Comparison of ENCODE assay signal across 8 cellular contexts in the genomic region with DNA sequence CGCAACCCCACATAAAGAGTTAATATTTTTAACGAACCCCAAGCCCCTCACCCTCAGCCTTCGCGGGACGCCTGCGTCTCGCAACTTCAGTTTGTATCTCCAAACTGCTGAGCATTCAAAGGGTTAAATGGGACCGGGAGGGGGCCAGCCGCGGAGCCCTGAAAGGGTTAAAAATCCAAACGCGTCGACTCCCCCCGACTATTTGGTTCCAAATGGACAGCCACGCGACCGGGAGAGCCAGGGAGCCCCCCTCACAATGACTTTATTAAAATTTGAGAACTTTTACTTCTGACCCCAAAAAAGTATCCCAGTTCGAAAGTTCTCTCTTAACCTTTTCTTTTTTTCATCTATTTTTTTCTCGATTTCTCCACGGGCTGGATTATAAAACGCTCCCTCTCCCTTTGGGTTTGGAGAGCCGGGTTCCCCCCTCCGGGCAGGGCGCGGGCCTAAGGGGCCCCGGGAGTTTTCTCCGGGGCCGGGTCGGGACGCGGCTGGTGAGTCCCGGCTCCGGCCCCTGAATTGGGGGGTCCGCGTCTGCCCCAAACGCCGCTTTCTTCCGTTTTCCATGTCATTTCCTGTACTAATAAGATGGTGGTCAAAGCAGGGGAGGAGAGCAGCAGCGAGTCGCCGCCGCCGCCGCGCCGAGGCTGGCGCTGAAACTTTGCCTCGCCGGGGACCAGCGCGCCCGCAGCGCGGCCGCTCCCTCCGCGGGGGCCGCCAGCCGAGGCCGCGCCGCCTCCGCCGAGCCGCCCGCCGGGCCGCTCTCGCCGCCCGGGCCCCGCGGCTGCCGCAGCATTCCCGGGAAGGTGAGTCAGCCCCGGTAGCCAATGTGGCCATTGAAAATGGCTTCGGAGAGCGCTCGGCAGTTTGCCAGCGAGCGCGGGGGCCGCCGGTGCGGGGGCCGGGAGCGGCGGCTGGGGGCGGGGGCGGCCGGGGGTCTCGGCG. TPM values are rescaled to one million over a fixed set of nuclear protein-coding genes. Genes with fewer than 3 reads are reported as not detected.
DNase-seq lines count a peak whose midpoint lies in the region; ATAC-seq, FAIRE-seq and TF ChIP-seq lines count a peak whose summit lies in the region.

A gene (plus strand): TSS at position 568 of the 945 bp plus-strand sequence. CDS start 35,128 bp downstream, outside the sequence.

- H3K56ac ChIP-seq in H1 (replicated peaks; ENCODE audit: insufficient read length, low read depth, low read length) = peak within 1 kb of the TSS; percentile 8

- H3K14ac ChIP-seq in H1 (ENCODE audit: insufficient read length) = no peak within 1 kb of the TSS

- peak within 1 kb of the TSS; percentile 87; the same call in 1 of the 2 replicates for H3K18ac ChIP-seq in H1 (ENCODE audit: extremely low read depth, low read length)

- H2BK15ac ChIP-seq in H1 (ENCODE audit: low read length) = no peak within 1 kb of the TSS

- H3K9ac ChIP-seq in H1 (replicated peaks in 1 of 4; ENCODE audit: extremely low read depth in 1 of 4, low read depth in 3 of 4, low read length in 3 of 4) = peak within 1 kb of the TSS; percentile 13 to 87 (median 62); a peak in 6 of 7 replicates

- POLR2A ChIA-PET in activated CD4-positive, alpha-beta T cell treated with anti-CD3 and anti-CD28 coated beads, Interleukin-2, amount 10 ng/mL, durations not matched to agents 7 days and 5 days (lab: Charles Lee) = no interaction called here
- POLR2A ChIA-PET in H1 (lab: Charles Lee; ENCODE audit: partially characterized antibody) = interaction anchor here (0.7 to 1.8 kb wide), 7 partner anchors 11 to 217 kb away, joined by 3 to 8 read pairs (median 3); no protein-coding TSS in a partner anchor

- TF ChIP-seq CTCF in H1 (IDR thresholded peaks at IDR 0.05; ENCODE audit: control extremely low read depth in 1 of 3, insufficient read depth in 1 of 3, low read depth in 1 of 3, low read length in 3 of 3) = no peak

- TF ChIP-seq RAD21 in H1 (IDR thresholded peaks at IDR 0.05 in 1 of 2, conservative IDR thresholded peaks at IDR 0.05 in 1 of 2; ENCODE audit: low read depth in 2 of 2, low read length in 2 of 2) = no peak

- no peaks in the 10 kb centered on the region for H3K36me3 ChIP-seq in H1 (ENCODE audit: control insufficient read depth in 2 of 4, insufficient read depth in 4 of 4, low read length in 3 of 4)

- peaks cover 0 to 20% (median 10%) of the 10 kb centered on the region in 4 experiments; a peak in 5 of 7 replicates for H3K27me3 ChIP-seq in H1 (replicated peaks in 1 of 4; ENCODE audit: control insufficient read depth in 3 of 4, extremely low read depth in 1 of 4, insufficient read depth in 3 of 4, low read length in 3 of 4)

- peak within 1 kb of the TSS; percentile 82 for H3K27ac Mint-ChIP-seq in activated CD4-positive, alpha-beta T cell treated with anti-CD3 and anti-CD28 coated beads, Interleukin-2, amount 10 ng/mL, durations not matched to agents 7 days and 5 days
- H3K27ac Mint-ChIP-seq in memory B cell = peak within 1 kb of the TSS; percentile 85

- no peaks in the 10 kb centered on the region for H3K36me3 Mint-ChIP-seq in activated CD4-positive, alpha-beta T cell treated with anti-CD3 and anti-CD28 coated beads, Interleukin-2, amount 10 ng/mL, durations not matched to agents 7 days and 5 days (ENCODE audit: low read depth)
- H3K36me3 Mint-ChIP-seq in memory B cell = peaks cover 3% of the 10 kb centered on the region

- peak within 1 kb of the TSS; percentile 11 for H4K91ac ChIP-seq in H1 (replicated peaks; ENCODE audit: insufficient read length, low read length)

- peak within 1 kb of the TSS; percentile 40; the same call in 1 of the 2 replicates for H2AFZ ChIP-seq in H1 (ENCODE audit: low read length)

- no peak within 1 kb of the TSS for H2BK12ac ChIP-seq in H1 (ENCODE audit: low read depth, low read length)

- no peak within 1 kb of the TSS for H2BK120ac ChIP-seq in H1 (replicated peaks; ENCODE audit: low read depth, low read length)

- H3K79me1 ChIP-seq in H1 (ENCODE audit: low read depth, low read length) = peaks cover 13% of the 10 kb centered on the region

- ATAC-seq in HG02759 (IDR thresholded peaks at IDR 0.05; ENCODE audit: unreplicated experiment) (peak; percentile 42), memory B cell (ENCODE audit: low read depth) (peak; percentile 47)

- H3K4me3 ChIP-seq in H1 (ENCODE audit: extremely low read depth in 1 of 4, insufficient read depth in 2 of 4, low read depth in 3 of 4, low read length in 4 of 4) = peak within 1 kb of the TSS; percentile 55 to 85 (median 70)

- H3K9me3 Mint-ChIP-seq in activated CD4-positive, alpha-beta T cell treated with anti-CD3 and anti-CD28 coated beads, Interleukin-2, amount 10 ng/mL, durations not matched to agents 7 days and 5 days = no peaks in the 10 kb centered on the region
- no peaks in the 10 kb centered on the region for H3K9me3 Mint-ChIP-seq in memory B cell

- no peaks in the 10 kb centered on the region for H4K20me1 ChIP-seq in H1 (replicated peaks in 1 of 2; ENCODE audit: control insufficient read depth in 1 of 2, insufficient read depth in 2 of 2, low read length in 2 of 2)

- no peak within 1 kb of the TSS for H2BK20ac ChIP-seq in H1 (ENCODE audit: low read length)

- peaks cover 11% of the 10 kb centered on the region for H3K23me2 ChIP-seq in H1 (ENCODE audit: low read depth, low read length)

- TF ChIP-seq EP300 in H1 (IDR thresholded peaks at IDR 0.05; ENCODE audit: borderline replicate concordance in 1 of 2, low read depth in 2 of 2, low read length in 2 of 2) = no peak

- no peak within 1 kb of the TSS for H2AK5ac ChIP-seq in H1 (ENCODE audit: low read depth, low read length)

- peak within 1 kb of the TSS; percentile 63 for H4K5ac ChIP-seq in H1 (ENCODE audit: insufficient read length, low read depth, low read length)

- peak within 1 kb of the TSS; percentile 87; the same call in 1 of the 2 replicates for H2BK5ac ChIP-seq in H1 (ENCODE audit: low read depth, low read length)

- peaks cover 6 to 38% of the 10 kb centered on the region in 2 experiments; a peak in 3 of 4 replicates for H3K79me2 ChIP-seq in H1 (ENCODE audit: control insufficient read depth in 1 of 2, insufficient read depth in 2 of 2, low read length in 2 of 2)

- peaks cover 0 to 3% of the 10 kb centered on the region in 2 experiments; a peak in 1 of 4 replicates for H3K9me3 ChIP-seq in H1 (ENCODE audit: insufficient read depth in 2 of 2, low read depth in 1 of 2, low read length in 1 of 2)

- TF ChIP-seq POLR2A in H1 (IDR thresholded peaks at IDR 0.05; ENCODE audit: control extremely low read depth in 1 of 2, low read depth in 2 of 2, low read length in 2 of 2) = peak in 1 of 2 experiments; percentile 52; a peak in 1 of 3 replicates

- peak within 1 kb of the TSS; percentile 85 to 86 for H3K4me2 ChIP-seq in H1 (ENCODE audit: insufficient read depth in 1 of 2, low read depth in 2 of 2, low read length in 2 of 2)

- H3K4me1 ChIP-seq in H1 (replicated peaks in 1 of 4; ENCODE audit: control insufficient read depth in 3 of 4, insufficient read depth in 4 of 4, low read length in 3 of 4) = peaks cover 0 to 11% (median 4%) of the 10 kb centered on the region in 4 experiments; a peak in 4 of 7 replicates

- 1% methylated on average over 87 of the region's 93 CpGs; no CpG with 5 or more reads in 1 of the 2 experiments for WGBS in H1 (ENCODE audit: extremely low coverage in 1 of 2, insufficient coverage in 1 of 2, insufficient read length in 1 of 2, insufficient replicate concordance in 2 of 2, low coverage in 1 of 2, low lambda C conversion rate in 2 of 2, missing lambda C conversion rate in 1 of 2), 2 experiments

- H4K8ac ChIP-seq in H1 (ENCODE audit: extremely low read depth, insufficient read depth, low read length) = peak within 1 kb of the TSS; percentile 22; the same call in 1 of the 2 replicates

- H3K4me3 Mint-ChIP-seq in activated CD4-positive, alpha-beta T cell treated with anti-CD3 and anti-CD28 coated beads, Interleukin-2, amount 10 ng/mL, durations not matched to agents 7 days and 5 days = peak within 1 kb of the TSS; percentile 75
- peak within 1 kb of the TSS; percentile 92 for H3K4me3 Mint-ChIP-seq in memory B cell

- peak within 1 kb of the TSS; percentile 26 for H3K27ac ChIP-seq in H1 (ENCODE audit: low read depth, low read length)

- H3K23ac ChIP-seq in H1 (ENCODE audit: insufficient read length) = no peak within 1 kb of the TSS

- no peak for FAIRE-seq in H1 (lab: Jason Lieb, UNC)

- H3K27me3 Mint-ChIP-seq in activated CD4-positive, alpha-beta T cell treated with anti-CD3 and anti-CD28 coated beads, Interleukin-2, amount 10 ng/mL, durations not matched to agents 7 days and 5 days = peaks cover 34% of the 10 kb centered on the region
- H3K27me3 Mint-ChIP-seq in memory B cell = peaks cover 4% of the 10 kb centered on the region

- peaks cover 22% of the 10 kb centered on the region for H3K4me1 Mint-ChIP-seq in activated CD4-positive, alpha-beta T cell treated with anti-CD3 and anti-CD28 coated beads, Interleukin-2, amount 10 ng/mL, durations not matched to agents 7 days and 5 days
- peaks cover 23% of the 10 kb centered on the region for H3K4me1 Mint-ChIP-seq in memory B cell

- DNase-seq in activated naive CD4-positive, alpha-beta T cell treated with Interleukin-2 at 50 U/mL for 16 hours = peak; percentile 73
- DNase-seq in activated naive CD4-positive, alpha-beta T cell treated with anti-CD3 and anti-CD28 coated beads, Interleukin-2, amount 50 U/mL, for 16 hours = no peak
- DNase-seq in NCI-H1105 (lab: John Stamatoyannopoulos, UW) (peak; percentile 56), H1 (ENCODE audit: low read depth in 1 of 2, low spot score in 2 of 2) (peak in 1 of 2 experiments; percentile 65), memory B cell (ENCODE audit: low spot score in 2 of 2) (peak; percentile 11 to 35)
- no peak for DNase-seq in activated CD4-positive, alpha-beta T cell treated with anti-CD3 and anti-CD28 coated beads, Interleukin-2, amount 10 ng/mL, durations not matched to agents 7 days and 5 days
- peak; percentile 5 to 27 for DNase-seq in stimulated activated CD8-positive, alpha-beta memory T cell treated with anti-CD3 and anti-CD28 coated beads, Interleukin-4, amount 100 ng/mL, for 1 hour (ENCODE audit: low read depth in 2 of 2, low spot score in 1 of 2)

- H3K4ac ChIP-seq in H1 (replicated peaks; ENCODE audit: insufficient read length, low read depth, low read length) = no peak within 1 kb of the TSS

- CTCF ChIA-PET in activated CD4-positive, alpha-beta T cell treated with anti-CD3 and anti-CD28 coated beads, Interleukin-2, amount 10 ng/mL, durations not matched to agents 7 days and 5 days (lab: Charles Lee) = no interaction called here
- CTCF ChIA-PET in H1 (lab: Charles Lee; ENCODE audit: partially characterized antibody) = interaction anchor here (1.0 to 1.7 kb wide), 3 partner anchors 13 to 38 kb away, joined by 3 to 5 read pairs (median 4); no protein-coding TSS in a partner anchor

RNA-seq across cellular contexts. Expression of the gene that starts here (rescaled TPM):
- 1 to 10 TPM; 1.6 to 1.7 TPM for total RNA-seq in activated CD4-positive, alpha-beta T cell treated with anti-CD3 and anti-CD28 coated beads, Interleukin-2, amount 10 ng/mL, durations not matched to agents 7 days and 5 days
- 10.0 and 11.7 TPM in 2 replicates for total RNA-seq in H1 (2021; fragmentation: NEBNext Ultra II Directional; extraction: Animal tissue kit (Norgen Biotek cat#: 25700))
- polyA plus RNA-seq in H1 (2011; rRNA removed) = 3.6 and 5.6 TPM in 2 replicates
- 5.0 TPM for polyA plus RNA-seq in H1 (2011; cell fraction: cytosol; rRNA removed)
- 6.9 TPM for polyA plus RNA-seq in H1 (2011; cell fraction: nucleus; rRNA removed)
- polyA plus RNA-seq in H1 (2012, experiment 1 of 2) = 4.1 to 4.5 TPM (median 4.2 TPM) in 4 replicates
- 1.9 TPM for polyA plus RNA-seq in H1 (2012, experiment 2 of 2)
- polyA plus RNA-seq in H1 (2013, experiment 1 of 2) = 3.0 TPM
- polyA plus RNA-seq in H1 (2013, experiment 2 of 2) = 3.1 TPM
- polyA minus RNA-seq in H1 (2011; rRNA and poly(A)+ RNA removed) = 8.0 and 10.8 TPM in 2 replicates
- polyA minus RNA-seq in H1 (2011; cell fraction: cytosol; rRNA and poly(A)+ RNA removed) = 4.5 TPM
- polyA minus RNA-seq in H1 (2011; cell fraction: nucleus; rRNA and poly(A)+ RNA removed) = 9.1 TPM

Comparison
In these comparisons a context has a peak if more than half of its experiments do, and no peak if none do; other contexts are left out.
1. DNase-seq: peak in activated naive CD4-positive, alpha-beta T cell treated with Interleukin-2 at 50 U/mL for 16 hours (single experiment), NCI-H1105 (single experiment), memory B cell (2 of 2) and stimulated activated CD8-positive, alpha-beta memory T cell treated with anti-CD3 and anti-CD28 coated beads, Interleukin-4, amount 100 ng/mL, for 1 hour (2 of 2); none in activated naive CD4-positive, alpha-beta T cell treated with anti-CD3 and anti-CD28 coated beads, Interleukin-2, amount 50 U/mL, for 16 hours (single experiment) and activated CD4-positive, alpha-beta T cell treated with anti-CD3 and anti-CD28 coated beads, Interleukin-2, amount 10 ng/mL, durations not matched to agents 7 days and 5 days (single experiment).